33 cellular contexts compared by ENCODE assay signal in genomic region chr6:74604279-74604678, GRCh38.
"Had no signal": no experiment of that assay in that cellular context is flagged by ENCODE, and none has a peak within 500 bp of the region (broad histone marks: within the 10 kb centered on the region; RNA-seq: fewer than 3 reads in every experiment).

No MANE protein-coding gene starts in this region.

- H3K27ac ChIP-seq: adrenal gland, brain microvascular endothelial cell, esophagus squamous epithelium, WERI-Rb-1 had no signal

- H3K36me3 Mint-ChIP-seq: activated naive CD4-positive, alpha-beta T cell treated with anti-CD3 and anti-CD28 coated beads, Interleukin-2, amount 50 U/mL, for 24 hours; activated naive CD8-positive, alpha-beta T cell treated with anti-CD3 and anti-CD28 coated beads for 36 hours had no signal

- H3K9me3 Mint-ChIP-seq: activated CD8-positive, alpha-beta T cell treated with anti-CD3 and anti-CD28 coated beads for 36 hours; activated naive CD4-positive, alpha-beta T cell treated with anti-CD3 and anti-CD28 coated beads for 36 hours; activated naive CD4-positive, alpha-beta T cell treated with anti-CD3 and anti-CD28 coated beads, Interleukin-2, amount 50 U/mL, for 24 hours; activated naive CD8-positive, alpha-beta T cell treated with anti-CD3 and anti-CD28 coated beads for 36 hours; activated T-helper 1 cell treated with anti-CD3 and anti-CD28 coated beads, Interleukin-12 subunit alpha, Interleukin-12 subunit beta, Interleukin-2, Interleukin-4 antibody, amounts not matched to agents 30 ng/mL and 10 ng/mL and 1 ng/mL, durations not matched to agents 14 hours and 24 hours and 36 hours; activated T-helper 2 cell treated with anti-CD3 and anti-CD28 coated beads, Interferon-gamma antibody, Interleukin-2, Interleukin-4, amounts not matched to agents 10 μg/mL and 5 μg/mL and 100 μg/mL, durations not matched to agents 14 hours and 24 hours and 36 hours; central memory CD8-positive, alpha-beta T cell; T-helper 2 cell treated with Interferon-gamma antibody and Interleukin-4, amounts not matched to agents 5 μg/mL and 100 μg/mL, for 36 hours had no signal

- H3K27ac Mint-ChIP-seq: activated B cell treated with CpG ODN at 0.5 μM for 24 hours; activated CD8-positive, alpha-beta T cell treated with anti-CD3 and anti-CD28 coated beads for 36 hours; activated naive CD4-positive, alpha-beta T cell treated with anti-CD3 and anti-CD28 coated beads for 36 hours; activated naive CD4-positive, alpha-beta T cell treated with anti-CD3 and anti-CD28 coated beads, Interleukin-2, amount 50 U/mL, for 24 hours; activated naive CD8-positive, alpha-beta T cell treated with anti-CD3 and anti-CD28 coated beads for 36 hours; activated naive CD8-positive, alpha-beta T cell treated with anti-CD3 and anti-CD28 coated beads, Interleukin-2, amount 50 U/mL, for 24 hours; activated T-helper 1 cell treated with anti-CD3 and anti-CD28 coated beads, Interleukin-12 subunit alpha, Interleukin-12 subunit beta, Interleukin-2, Interleukin-4 antibody, amounts not matched to agents 30 ng/mL and 10 ng/mL and 1 ng/mL, durations not matched to agents 14 hours and 24 hours and 36 hours; activated T-helper 2 cell treated with anti-CD3 and anti-CD28 coated beads, Interferon-gamma antibody, Interleukin-2, Interleukin-4, amounts not matched to agents 10 μg/mL and 5 μg/mL and 100 μg/mL, durations not matched to agents 14 hours and 24 hours and 36 hours; effector memory CD8-positive, alpha-beta T cell; T-helper 17 cell; T-helper 2 cell treated with Interferon-gamma antibody and Interleukin-4, amounts not matched to agents 5 μg/mL and 100 μg/mL, for 36 hours had no signal

- H3K9me3 ChIP-seq: adrenal gland, ascending aorta, esophagus squamous epithelium, gastroesophageal sphincter had no signal

- H3K27me3 Mint-ChIP-seq: activated B cell treated with CpG ODN at 0.5 μM for 24 hours; activated CD8-positive, alpha-beta T cell treated with anti-CD3 and anti-CD28 coated beads for 36 hours; activated naive CD4-positive, alpha-beta T cell treated with anti-CD3 and anti-CD28 coated beads, Interleukin-2, amount 50 U/mL, for 24 hours; activated naive CD8-positive, alpha-beta T cell treated with anti-CD3 and anti-CD28 coated beads for 36 hours; activated naive CD8-positive, alpha-beta T cell treated with anti-CD3 and anti-CD28 coated beads, Interleukin-2, amount 50 U/mL, for 24 hours; central memory CD8-positive, alpha-beta T cell; effector memory CD8-positive, alpha-beta T cell; T-helper 17 cell had no signal

- H3K4me3 Mint-ChIP-seq: activated B cell treated with CpG ODN at 0.5 μM for 24 hours; activated CD8-positive, alpha-beta T cell treated with anti-CD3 and anti-CD28 coated beads for 36 hours; activated naive CD4-positive, alpha-beta T cell treated with anti-CD3 and anti-CD28 coated beads for 36 hours; activated naive CD4-positive, alpha-beta T cell treated with anti-CD3 and anti-CD28 coated beads, Interleukin-2, amount 50 U/mL, for 24 hours; activated naive CD8-positive, alpha-beta T cell treated with anti-CD3 and anti-CD28 coated beads for 36 hours; activated naive CD8-positive, alpha-beta T cell treated with anti-CD3 and anti-CD28 coated beads, Interleukin-2, amount 50 U/mL, for 24 hours; activated T-helper 1 cell treated with anti-CD3 and anti-CD28 coated beads, Interleukin-12 subunit alpha, Interleukin-12 subunit beta, Interleukin-2, Interleukin-4 antibody, amounts not matched to agents 30 ng/mL and 10 ng/mL and 1 ng/mL, durations not matched to agents 14 hours and 24 hours and 36 hours; central memory CD8-positive, alpha-beta T cell; effector memory CD8-positive, alpha-beta T cell; T-helper 17 cell; T-helper 2 cell treated with Interferon-gamma antibody and Interleukin-4, amounts not matched to agents 5 μg/mL and 100 μg/mL, for 36 hours had no signal

- H3K27me3 ChIP-seq: adrenal gland, ascending aorta, brain microvascular endothelial cell, esophagus squamous epithelium, gastroesophageal sphincter had no signal

- H3K4me1 ChIP-seq: adrenal gland had no signal

- H3K4me1 Mint-ChIP-seq: activated B cell treated with CpG ODN at 0.5 μM for 24 hours; activated naive CD4-positive, alpha-beta T cell treated with anti-CD3 and anti-CD28 coated beads, Interleukin-2, amount 50 U/mL, for 24 hours; activated naive CD8-positive, alpha-beta T cell treated with anti-CD3 and anti-CD28 coated beads for 36 hours; activated naive CD8-positive, alpha-beta T cell treated with anti-CD3 and anti-CD28 coated beads, Interleukin-2, amount 50 U/mL, for 24 hours; central memory CD8-positive, alpha-beta T cell; T-helper 17 cell had no signal

- DNase-seq: activated B cell treated with CpG ODN at 0.5 μM for 24 hours; activated CD4-positive, alpha-beta T cell treated with anti-CD3 and anti-CD28 coated beads for 48 hours; activated CD4-positive, alpha-beta T cell treated with anti-CD3 and anti-CD28 coated beads, Interleukin-2, amount 50 U/mL, for 1 hour; activated CD4-positive, alpha-beta T cell treated with anti-CD3 and anti-CD28 coated beads, Interleukin-2, amount 50 U/mL, for 48 hours; activated CD8-positive, alpha-beta memory T cell treated with anti-CD3 and anti-CD28 coated beads for 24 hours; activated CD8-positive, alpha-beta T cell treated with anti-CD3 and anti-CD28 coated beads for 36 hours; activated effector memory CD4-positive, alpha-beta T cell treated with anti-CD3 and anti-CD28 coated beads, Interleukin-2, amount 50 U/mL, for 16 hours; activated naive CD4-positive, alpha-beta T cell treated with anti-CD3 and anti-CD28 coated beads for 36 hours; activated naive CD8-positive, alpha-beta T cell treated with anti-CD3 and anti-CD28 coated beads for 36 hours; activated naive CD8-positive, alpha-beta T cell treated with anti-CD3 and anti-CD28 coated beads, Interleukin-2, amount 50 U/mL, for 24 hours; activated T-cell treated with anti-CD3 and anti-CD28 coated beads, Interleukin-2, amount 50 U/mL, for 1 hour; activated T-cell treated with anti-CD3 and anti-CD28 coated beads, Interleukin-2, amount 50 U/mL, for 48 hours; adrenal gland; amygdala; brain microvascular endothelial cell; cortex of kidney; dermis blood vessel endothelial cell; effector CD4-positive, alpha-beta T cell; effector memory CD8-positive, alpha-beta T cell; erythroblast; esophagus squamous epithelium; foreskin melanocyte; T-helper 1 cell; T-helper 17 cell; T1000; WERI-Rb-1 had no signal

- H3K36me3 ChIP-seq: adrenal gland, ascending aorta, brain microvascular endothelial cell, esophagus squamous epithelium, gastroesophageal sphincter, WERI-Rb-1 had no signal

- H3K4me3 ChIP-seq: adrenal gland, ascending aorta, esophagus squamous epithelium, gastroesophageal sphincter had no signal
